In genomic region chr2:74205113-74205512, GRCh38 we compare ENCODE assay signal across 11 cellular contexts. TPM values are rescaled to one million over a fixed set of nuclear protein-coding genes. Genes with fewer than 3 reads are reported as not detected.
DNase-seq lines count a peak whose midpoint lies in the region; ATAC-seq and TF ChIP-seq lines count a peak whose summit lies in the region.
"Had no signal": no experiment of that assay in that cellular context is flagged by ENCODE, and none has a peak within 500 bp of the region (broad histone marks: within the 10 kb centered on the region; RNA-seq: fewer than 3 reads in every experiment).

No MANE protein-coding gene starts in this region.

- intact Hi-C loops in activated CD4-positive, alpha-beta memory T cell treated with anti-CD3 and anti-CD28 coated beads for 36 hours (cut with micrococcal nuclease) = loop anchor here (5.0 kb wide), 1 partner anchor 38 kb away; no protein-coding TSS in a partner anchor

- H4K20me1 ChIP-seq in hepatocyte (ENCODE audit: insufficient read depth, poor library complexity, severe bottlenecking) = peaks cover 77% of the 10 kb centered on the region

- peak overlapping the region; percentile 73 for H3K4me3 Mint-ChIP-seq in activated T-cell treated with anti-CD3 and anti-CD28 coated beads, Interleukin-2, amount 50 U/mL, for 4 hours
- peak overlapping the region; percentile 66 for H3K4me3 Mint-ChIP-seq in activated CD4-positive, alpha-beta memory T cell treated with anti-CD3 and anti-CD28 coated beads for 36 hours

- CTCF ChIA-PET in activated CD4-positive, alpha-beta memory T cell treated with anti-CD3 and anti-CD28 coated beads for 36 hours (lab: Charles Lee) = interaction anchor here (0.9 to 2.5 kb wide), 4 partner anchors 26 to 381 kb away, joined by 3 to 20 read pairs (median 3); partner anchors contain the start of gene MOB1A

- H3K9me2 ChIP-seq in hepatocyte (replicated peaks; ENCODE audit: insufficient read depth) = no peaks in the 10 kb centered on the region

- H3K4me1 Mint-ChIP-seq in activated T-cell treated with anti-CD3 and anti-CD28 coated beads, Interleukin-2, amount 50 U/mL, for 4 hours (ENCODE audit: low read depth) = peaks cover 73% of the 10 kb centered on the region
- H3K4me1 Mint-ChIP-seq in activated CD4-positive, alpha-beta memory T cell treated with anti-CD3 and anti-CD28 coated beads for 36 hours (ENCODE audit: low read depth) = peaks cover 72% of the 10 kb centered on the region

- H3K36me3 ChIP-seq in iPS-20b (ENCODE audit: insufficient read depth, low read depth, low read length) (peaks cover 84% of the 10 kb centered on the region), thoracic aorta (peaks cover 26% of the 10 kb centered on the region), hepatocyte (replicated peaks; ENCODE audit: insufficient read depth, low read depth) (no peaks in the 10 kb centered on the region)

- H3K9ac ChIP-seq in iPS-20b (ENCODE audit: low read depth, low read length) = no peak overlapping the region; the same call in 1 of the 2 replicates

- H3K27me3 ChIP-seq in iPS-20b (ENCODE audit: insufficient read depth, low read length) (no peaks in the 10 kb centered on the region), thoracic aorta (replicated peaks; ENCODE audit: insufficient read depth) (no peaks in the 10 kb centered on the region), hepatocyte (no peaks in the 10 kb centered on the region)

- H3K4me3 ChIP-seq in iPS-20b (ENCODE audit: low read length) = peak overlapping the region; percentile 2; the same call in 1 of the 2 replicates
- H3K4me3 ChIP-seq in thoracic aorta = no peak overlapping the region
- H3K4me3 ChIP-seq in hepatocyte = no peak overlapping the region

- no peak for DNase-seq in activated T-cell treated with anti-CD3 and anti-CD28 coated beads, Interleukin-2, amount 50 U/mL, for 4 hours
- no peak for DNase-seq in activated T-cell treated with anti-CD3 and anti-CD28 coated beads, Interleukin-2, amount 50 U/mL, for 48 hours
- DNase-seq in activated CD4-positive, alpha-beta memory T cell treated with anti-CD3 and anti-CD28 coated beads for 36 hours = no peak
- DNase-seq in thoracic aorta (ENCODE audit: low spot score) (no peak), hepatocyte (ENCODE audit: low spot score) (no peak)
- DNase-seq: activated CD4-positive, alpha-beta T cell treated with anti-CD3 and anti-CD28 coated beads, Interleukin-2, amount 50 U/mL, for 1 hour; retina had no signal

- TF ChIP-seq CTCF in thoracic aorta (IDR thresholded peaks at IDR 0.05) (no peak), hepatocyte (IDR thresholded peaks at IDR 0.05; ENCODE audit: poor library complexity) (no peak)

- H3K27ac ChIP-seq in iPS-20b (ENCODE audit: low read length) (no peak overlapping the region), thoracic aorta (peak overlapping the region; percentile 70 to 73), hepatocyte (no peak overlapping the region)

- H3K27me3 Mint-ChIP-seq in activated T-cell treated with anti-CD3 and anti-CD28 coated beads, Interleukin-2, amount 50 U/mL, for 4 hours (ENCODE audit: low read depth) = no peaks in the 10 kb centered on the region
- no peaks in the 10 kb centered on the region for H3K27me3 Mint-ChIP-seq in activated CD4-positive, alpha-beta memory T cell treated with anti-CD3 and anti-CD28 coated beads for 36 hours

- H3K4me1 ChIP-seq in iPS-20b (ENCODE audit: insufficient read depth, low read length) (peaks cover 24% of the 10 kb centered on the region), thoracic aorta (ENCODE audit: control insufficient read depth in 1 of 2, low read depth in 2 of 2) (peaks cover 84 to 97% of the 10 kb centered on the region in 2 donors), hepatocyte (ENCODE audit: insufficient read depth) (peaks cover 15% of the 10 kb centered on the region)

- H2AFZ ChIP-seq in hepatocyte = no peak overlapping the region

- no peaks in the 10 kb centered on the region for H3K9me3 Mint-ChIP-seq in activated T-cell treated with anti-CD3 and anti-CD28 coated beads, Interleukin-2, amount 50 U/mL, for 4 hours
- H3K9me3 Mint-ChIP-seq in activated CD4-positive, alpha-beta memory T cell treated with anti-CD3 and anti-CD28 coated beads for 36 hours = no peaks in the 10 kb centered on the region

- H3K4me2 ChIP-seq in hepatocyte = no peak overlapping the region

- WGBS in hepatocyte (ENCODE audit: low lambda C conversion rate, missing lambda C conversion rate) = 88% methylated on average over 5 of the region's 5 CpGs

- H3K27ac Mint-ChIP-seq in activated CD4-positive, alpha-beta memory T cell treated with anti-CD3 and anti-CD28 coated beads for 36 hours = peak overlapping the region; percentile 98

- peaks cover 50% of the 10 kb centered on the region for H3K36me3 Mint-ChIP-seq in activated T-cell treated with anti-CD3 and anti-CD28 coated beads, Interleukin-2, amount 50 U/mL, for 4 hours (ENCODE audit: insufficient read depth)
- peaks cover 86% of the 10 kb centered on the region for H3K36me3 Mint-ChIP-seq in activated CD4-positive, alpha-beta memory T cell treated with anti-CD3 and anti-CD28 coated beads for 36 hours

- no peak for ATAC-seq in activated T-cell treated with anti-CD3 and anti-CD28 coated beads, Interleukin-2, amount 50 U/mL, for 4 hours
- no peak for ATAC-seq in thoracic aorta (ENCODE audit: insufficient number of reproducible peaks, low FRiP score, low read depth)
- ATAC-seq in HG03439 (IDR thresholded peaks at IDR 0.05; ENCODE audit: unreplicated experiment) = no peak
- ATAC-seq in GM21825 (IDR thresholded peaks at IDR 0.05; ENCODE audit: unreplicated experiment) = no peak
- ATAC-seq: left lobe of liver had no signal

- H3K79me2 ChIP-seq in hepatocyte = peaks cover 89% of the 10 kb centered on the region

- POLR2A ChIA-PET in activated CD4-positive, alpha-beta memory T cell treated with anti-CD3 and anti-CD28 coated beads for 36 hours (lab: Charles Lee) = interaction anchor here (1.2 to 3.4 kb wide), 4 partner anchors 17 to 55 kb away, joined by 3 to 32 read pairs (median 6); partner anchors contain the start of gene MOB1A

- no peaks in the 10 kb centered on the region for H3K9me3 ChIP-seq in iPS-20b (ENCODE audit: insufficient read depth, low read depth, low read length)
- no peaks in the 10 kb centered on the region for H3K9me3 ChIP-seq in thoracic aorta
- no peaks in the 10 kb centered on the region for H3K9me3 ChIP-seq in hepatocyte (ENCODE audit: low read depth)

RNA-seq across cellular contexts. Expression of gene MTHFD2, which starts 6.7 kb away (rescaled TPM):
- total RNA-seq in activated T-cell treated with anti-CD3 and anti-CD28 coated beads, Interleukin-2, amount 50 U/mL, for 4 hours = 100 to 1,000 TPM; 408 to 545 (median 430) TPM
- total RNA-seq in activated CD4-positive, alpha-beta memory T cell treated with anti-CD3 and anti-CD28 coated beads for 36 hours = 100 to 1,000 TPM; 518 to 525 TPM
- total RNA-seq in thoracic aorta = 100 to 1,000 TPM in 1 of 2 donors, 10 to 100 TPM in 1; 93.3 to 216 TPM
- total RNA-seq in hepatocyte = 126 and 142 TPM in 2 replicates
- polyA plus RNA-seq in hepatocyte = 40.1 TPM in 2 replicates

RNA-seq across cellular contexts. Expression of gene MOB1A, which starts 26.4 kb away (rescaled TPM):
- total RNA-seq in activated T-cell treated with anti-CD3 and anti-CD28 coated beads, Interleukin-2, amount 50 U/mL, for 4 hours = 100 to 1,000 TPM; 171 to 175 (median 173) TPM
- total RNA-seq in activated CD4-positive, alpha-beta memory T cell treated with anti-CD3 and anti-CD28 coated beads for 36 hours = 100 to 1,000 TPM; 159 to 170 TPM
- total RNA-seq in thoracic aorta (100 to 1,000 TPM in 1 of 2 donors, 10 to 100 TPM in 1; 97.0 to 107 TPM), hepatocyte (100 and 118 TPM in 2 replicates)
- polyA plus RNA-seq in hepatocyte = 43.3 and 47.2 TPM in 2 replicates

RNA-seq across cellular contexts. Expression of gene BOLA3, which starts 57.4 kb away (rescaled TPM):
- total RNA-seq in activated T-cell treated with anti-CD3 and anti-CD28 coated beads, Interleukin-2, amount 50 U/mL, for 4 hours = 100 to 1,000 TPM; 103 to 110 (median 109) TPM
- total RNA-seq in activated CD4-positive, alpha-beta memory T cell treated with anti-CD3 and anti-CD28 coated beads for 36 hours = 10 to 100 TPM; 97.2 to 99.8 TPM
- total RNA-seq in thoracic aorta (10 to 100 TPM; 17.2 to 21.1 TPM), hepatocyte (43.8 and 60.3 TPM in 2 replicates)
- polyA plus RNA-seq in hepatocyte = 49.0 and 56.3 TPM in 2 replicates

Comparison
In these comparisons a context has a peak if more than half of its experiments do, and no peak if none do; other contexts are left out.
1. H3K27ac ChIP-seq: peak in thoracic aorta (2 of 2); none in iPS-20b (single experiment) and hepatocyte (single experiment).